Comparison of ENCODE assay signal across 7 cellular contexts in the genomic region with DNA sequence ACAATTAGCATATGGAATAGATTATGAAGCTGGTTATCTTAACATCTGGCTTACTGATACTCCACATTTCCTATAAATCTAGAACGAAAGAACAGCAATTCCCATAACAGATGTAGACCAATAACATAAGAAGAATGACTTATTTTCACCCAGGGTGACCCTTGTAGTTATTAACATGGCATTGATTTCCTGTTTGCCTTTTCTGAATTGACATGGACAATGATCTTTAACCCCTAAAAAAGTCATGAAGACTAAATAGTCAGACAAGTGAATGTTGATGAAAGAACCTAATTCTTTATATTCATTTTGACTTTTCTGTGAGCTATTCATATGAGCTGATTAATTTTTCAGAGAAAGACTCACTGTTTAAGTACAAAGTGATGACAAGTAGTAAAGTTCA.
"Had no signal": no experiment of that assay in that cellular context is flagged by ENCODE, and none has a peak within 500 bp of the region (broad histone marks: within the 10 kb centered on the region; RNA-seq: fewer than 3 reads in every experiment).

No MANE protein-coding gene starts in this region.

- H3K4me3 Mint-ChIP-seq: H9, IgD-negative memory B cell had no signal

- FAIRE-seq: HTR-8/SVneo had no signal

- H3K27ac ChIP-seq: GM23248 had no signal

- H3K9ac ChIP-seq: GM23248 had no signal

- H3K27ac Mint-ChIP-seq: H9 had no signal

- H3K4me1 Mint-ChIP-seq: H9 had no signal

- H2AFZ ChIP-seq: GM23248 had no signal

- H3K36me3 Mint-ChIP-seq: IgD-negative memory B cell had no signal

- H3K4me3 ChIP-seq: GM23248 had no signal

- H3K9me3 Mint-ChIP-seq: IgD-negative memory B cell had no signal

- DNase-seq: GM23248, GOT3, H9, HCEC 1CT, KBM-7 had no signal
